ENCODE assay signal across 1 cellular context in the genomic region with DNA sequence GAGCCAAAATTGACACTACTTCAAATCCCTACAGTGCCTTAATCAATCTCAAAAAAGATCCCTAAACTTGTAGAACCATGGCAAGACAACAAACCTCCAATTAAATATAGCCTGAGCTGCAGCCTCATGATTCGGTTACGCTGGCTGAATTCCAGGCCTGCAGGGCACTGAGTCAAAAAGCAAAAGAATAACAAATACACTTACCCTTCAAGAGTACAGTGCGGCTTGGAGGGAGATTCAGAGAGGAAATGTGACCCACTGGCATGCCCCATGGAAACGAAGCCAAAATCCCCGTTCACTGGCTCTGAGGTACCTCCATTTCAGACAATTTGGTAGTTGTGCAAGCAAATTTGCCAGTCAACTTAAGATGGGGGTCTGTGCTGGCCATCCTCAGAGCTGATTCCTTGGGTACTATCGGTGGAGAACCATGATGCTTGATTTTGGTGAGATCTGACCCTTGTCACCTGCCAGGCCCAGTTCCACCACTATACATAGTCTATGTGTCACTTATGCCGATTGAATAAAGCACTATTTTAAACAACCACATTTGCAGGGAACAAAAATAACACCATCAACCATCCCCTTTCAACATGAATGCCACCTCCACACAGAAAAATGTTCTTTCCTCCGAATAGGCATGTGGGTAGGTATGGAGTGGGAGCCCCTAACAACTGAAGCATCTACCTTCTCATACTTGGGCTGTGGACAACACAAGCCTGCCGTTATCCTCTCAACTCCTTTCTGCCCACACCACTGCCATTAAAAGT.
TF ChIP-seq lines count a peak whose summit lies in the region.

No MANE protein-coding gene starts in this region.

TF ChIP-seq in HEK293, 187 proteins besides CTCF, POLR2A, EP300 and RAD21 (continued from another document):
- TF ChIP-seq, protein P1, sequence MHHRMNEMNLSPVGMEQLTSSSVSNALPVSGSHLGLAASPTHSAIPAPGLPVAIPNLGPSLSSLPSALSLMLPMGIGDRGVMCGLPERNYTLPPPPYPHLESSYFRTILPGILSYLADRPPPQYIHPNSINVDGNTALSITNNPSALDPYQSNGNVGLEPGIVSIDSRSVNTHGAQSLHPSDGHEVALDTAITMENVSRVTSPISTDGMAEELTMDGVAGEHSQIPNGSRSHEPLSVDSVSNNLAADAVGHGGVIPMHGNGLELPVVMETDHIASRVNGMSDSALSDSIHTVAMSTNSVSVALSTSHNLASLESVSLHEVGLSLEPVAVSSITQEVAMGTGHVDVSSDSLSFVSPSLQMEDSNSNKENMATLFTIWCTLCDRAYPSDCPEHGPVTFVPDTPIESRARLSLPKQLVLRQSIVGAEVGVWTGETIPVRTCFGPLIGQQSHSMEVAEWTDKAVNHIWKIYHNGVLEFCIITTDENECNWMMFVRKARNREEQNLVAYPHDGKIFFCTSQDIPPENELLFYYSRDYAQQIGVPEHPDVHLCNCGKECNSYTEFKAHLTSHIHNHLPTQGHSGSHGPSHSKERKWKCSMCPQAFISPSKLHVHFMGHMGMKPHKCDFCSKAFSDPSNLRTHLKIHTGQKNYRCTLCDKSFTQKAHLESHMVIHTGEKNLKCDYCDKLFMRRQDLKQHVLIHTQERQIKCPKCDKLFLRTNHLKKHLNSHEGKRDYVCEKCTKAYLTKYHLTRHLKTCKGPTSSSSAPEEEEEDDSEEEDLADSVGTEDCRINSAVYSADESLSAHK (tag by site-specific recombination; IDR thresholded peaks at IDR 0.05) = no peak
- no peak for TF ChIP-seq ZNF335 (tag by site-specific recombination; conservative IDR thresholded peaks at IDR 0.05)
- TF ChIP-seq ZNF416 (tag by site-specific recombination; IDR thresholded peaks at IDR 0.05) = no peak
- TF ChIP-seq, protein P2, sequence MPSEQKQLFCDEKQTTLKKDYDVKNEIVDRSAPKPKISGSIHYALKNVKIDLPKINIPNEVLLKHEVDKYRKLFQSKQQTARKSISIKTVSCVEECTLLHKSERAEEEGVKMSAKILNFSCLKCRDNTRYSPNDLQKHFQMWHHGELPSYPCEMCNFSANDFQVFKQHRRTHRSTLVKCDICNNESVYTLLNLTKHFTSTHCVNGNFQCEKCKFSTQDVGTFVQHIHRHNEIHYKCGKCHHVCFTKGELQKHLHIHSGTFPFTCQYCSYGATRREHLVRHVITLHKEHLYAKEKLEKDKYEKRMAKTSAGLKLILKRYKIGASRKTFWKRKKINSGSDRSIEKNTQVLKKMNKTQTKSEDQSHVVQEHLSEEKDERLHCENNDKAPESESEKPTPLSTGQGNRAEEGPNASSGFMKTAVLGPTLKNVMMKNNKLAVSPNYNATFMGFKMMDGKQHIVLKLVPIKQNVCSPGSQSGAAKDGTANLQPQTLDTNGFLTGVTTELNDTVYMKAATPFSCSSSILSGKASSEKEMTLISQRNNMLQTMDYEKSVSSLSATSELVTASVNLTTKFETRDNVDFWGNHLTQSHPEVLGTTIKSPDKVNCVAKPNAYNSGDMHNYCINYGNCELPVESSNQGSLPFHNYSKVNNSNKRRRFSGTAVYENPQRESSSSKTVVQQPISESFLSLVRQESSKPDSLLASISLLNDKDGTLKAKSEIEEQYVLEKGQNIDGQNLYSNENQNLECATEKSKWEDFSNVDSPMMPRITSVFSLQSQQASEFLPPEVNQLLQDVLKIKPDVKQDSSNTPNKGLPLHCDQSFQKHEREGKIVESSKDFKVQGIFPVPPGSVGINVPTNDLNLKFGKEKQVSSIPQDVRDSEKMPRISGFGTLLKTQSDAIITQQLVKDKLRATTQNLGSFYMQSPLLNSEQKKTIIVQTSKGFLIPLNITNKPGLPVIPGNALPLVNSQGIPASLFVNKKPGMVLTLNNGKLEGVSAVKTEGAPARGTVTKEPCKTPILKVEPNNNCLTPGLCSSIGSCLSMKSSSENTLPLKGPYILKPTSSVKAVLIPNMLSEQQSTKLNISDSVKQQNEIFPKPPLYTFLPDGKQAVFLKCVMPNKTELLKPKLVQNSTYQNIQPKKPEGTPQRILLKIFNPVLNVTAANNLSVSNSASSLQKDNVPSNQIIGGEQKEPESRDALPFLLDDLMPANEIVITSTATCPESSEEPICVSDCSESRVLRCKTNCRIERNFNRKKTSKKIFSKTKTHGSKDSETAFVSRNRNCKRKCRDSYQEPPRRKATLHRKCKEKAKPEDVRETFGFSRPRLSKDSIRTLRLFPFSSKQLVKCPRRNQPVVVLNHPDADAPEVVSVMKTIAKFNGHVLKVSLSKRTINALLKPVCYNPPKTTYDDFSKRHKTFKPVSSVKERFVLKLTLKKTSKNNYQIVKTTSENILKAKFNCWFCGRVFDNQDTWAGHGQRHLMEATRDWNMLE (tag by site-specific recombination; conservative IDR thresholded peaks at IDR 0.05; ENCODE audit: low read depth) = no peak
- TF ChIP-seq, protein P3, sequence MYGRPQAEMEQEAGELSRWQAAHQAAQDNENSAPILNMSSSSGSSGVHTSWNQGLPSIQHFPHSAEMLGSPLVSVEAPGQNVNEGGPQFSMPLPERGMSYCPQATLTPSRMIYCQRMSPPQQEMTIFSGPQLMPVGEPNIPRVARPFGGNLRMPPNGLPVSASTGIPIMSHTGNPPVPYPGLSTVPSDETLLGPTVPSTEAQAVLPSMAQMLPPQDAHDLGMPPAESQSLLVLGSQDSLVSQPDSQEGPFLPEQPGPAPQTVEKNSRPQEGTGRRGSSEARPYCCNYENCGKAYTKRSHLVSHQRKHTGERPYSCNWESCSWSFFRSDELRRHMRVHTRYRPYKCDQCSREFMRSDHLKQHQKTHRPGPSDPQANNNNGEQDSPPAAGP (tag by site-specific recombination; IDR thresholded peaks at IDR 0.05) = no peak
- no peak for TF ChIP-seq ZNF354C (tag by site-specific recombination; IDR thresholded peaks at IDR 0.05; ENCODE audit: borderline replicate concordance, low read depth)
- TF ChIP-seq ZFHX2 (tag by site-specific recombination; conservative IDR thresholded peaks at IDR 0.05) = 0 out of 2 replicates have a peak, but pooled peaks have one; percentile 9
- peak; percentile 57; the same call in 1 of the 2 replicates for TF ChIP-seq EGR2 (tag by site-specific recombination; IDR thresholded peaks at IDR 0.05; ENCODE audit: low read depth)
- TF ChIP-seq ZNF529 (tag by site-specific recombination; IDR thresholded peaks at IDR 0.05; ENCODE audit: insufficient replicate concordance) = no peak
